1 cellular context compared by ENCODE assay signal in genomic region chr17:50424246-50425000, GRCh38.
TF ChIP-seq lines count a peak whose summit lies in the region.

No MANE protein-coding gene starts in this region.

TF ChIP-seq in K562, 482 proteins besides CTCF, POLR2A, EP300 and RAD21:
- TF ChIP-seq ZBTB8A (IDR thresholded peaks at IDR 0.05; ENCODE audit: partially characterized antibody): no peak
- TF ChIP-seq EP400 (IDR thresholded peaks at IDR 0.05): no peak
- no peak for TF ChIP-seq MTA3 (IDR thresholded peaks at IDR 0.05; ENCODE audit: borderline replicate concordance)
- TF ChIP-seq NRF1 (conservative IDR thresholded peaks at IDR 0.05 in 1 of 2, IDR thresholded peaks at IDR 0.05 in 1 of 2): no peak
- no peak for TF ChIP-seq HNRNPUL1 (IDR thresholded peaks at IDR 0.05; ENCODE audit: low read length)
- no peak for TF ChIP-seq ZNF407 (IDR thresholded peaks at IDR 0.05; ENCODE audit: low read depth)
- no peak for TF ChIP-seq CHCHD3 (CRISPR knock-in tag; IDR thresholded peaks at IDR 0.05)
- no peak for TF ChIP-seq GTF2B (IDR thresholded peaks at IDR 0.05; ENCODE audit: extremely low read depth, insufficient read length)
- TF ChIP-seq NELFE (IDR thresholded peaks at IDR 0.05; ENCODE audit: insufficient read depth, insufficient read length): no peak
- no peak for TF ChIP-seq TBL1XR1 (IDR thresholded peaks at IDR 0.05; ENCODE audit: low read length in 2 of 2)
- TF ChIP-seq GTF3C2 (IDR thresholded peaks at IDR 0.05; ENCODE audit: borderline replicate concordance, extremely low read depth, insufficient read length): no peak
- no peak for TF ChIP-seq ZNF583 (CRISPR knock-in tag; IDR thresholded peaks at IDR 0.05)
- TF ChIP-seq ZNF24 (IDR thresholded peaks at IDR 0.05): no peak
- TF ChIP-seq SFPQ (IDR thresholded peaks at IDR 0.05; ENCODE audit: low read depth, low read length): no peak
